Comparison of ENCODE assay signal across 15 cellular contexts in genomic region chr4:71609159-71609558, GRCh38.
DNase-seq lines count a peak whose midpoint lies in the region; ATAC-seq, FAIRE-seq and TF ChIP-seq lines count a peak whose summit lies in the region.
"Had no signal": no experiment of that assay in that cellular context is flagged by ENCODE, and none has a peak within 500 bp of the region (broad histone marks: within the 10 kb centered on the region; RNA-seq: fewer than 3 reads in every experiment).

No MANE protein-coding gene starts in this region.

- H3K27ac ChIP-seq in A549, result peak overlapping the region; percentile 77 to 90
- H3K27ac ChIP-seq: SJSA1 had no signal

- no peak overlapping the region for H3K4me3 Mint-ChIP-seq in activated naive CD4-positive, alpha-beta T cell treated with anti-CD3 and anti-CD28 coated beads for 36 hours

- POLR2A ChIA-PET in A549 (lab: Yijun Ruan, JAX), result no interaction called here

- no peak for TF ChIP-seq RAD21 in A549 (conservative IDR thresholded peaks at IDR 0.05 in 1 of 2, IDR thresholded peaks at IDR 0.05 in 1 of 2)

- H3K4me2 ChIP-seq in A549, result peak overlapping the region; percentile 74

- H3K27me3 Mint-ChIP-seq in activated naive CD4-positive, alpha-beta T cell treated with anti-CD3 and anti-CD28 coated beads for 36 hours (ENCODE audit: low read depth), result peaks cover 4% of the 10 kb centered on the region

- H3K4me1 Mint-ChIP-seq in activated naive CD4-positive, alpha-beta T cell treated with anti-CD3 and anti-CD28 coated beads for 36 hours (ENCODE audit: low read depth), result no peaks in the 10 kb centered on the region

- H3K4me1 ChIP-seq in A549, result peaks cover 37% of the 10 kb centered on the region
- H3K4me1 ChIP-seq: SJSA1 had no signal

- CTCF ChIA-PET in A549 (lab: Yijun Ruan, JAX), result no interaction called here
- CTCF ChIA-PET in activated naive CD4-positive, alpha-beta T cell treated with anti-CD3 and anti-CD28 coated beads for 36 hours (lab: Charles Lee), result no interaction called here

- FAIRE-seq in A549 (lab: Jason Lieb, UNC), result no peak
- FAIRE-seq: H1 had no signal

- intact Hi-C loops in activated naive CD4-positive, alpha-beta T cell treated with anti-CD3 and anti-CD28 coated beads for 36 hours (cut with micrococcal nuclease), result no loop called here

- H3K36me3 Mint-ChIP-seq in activated naive CD4-positive, alpha-beta T cell treated with anti-CD3 and anti-CD28 coated beads for 36 hours (ENCODE audit: low read depth), result no peaks in the 10 kb centered on the region

- no peak overlapping the region for H3K27ac Mint-ChIP-seq in activated naive CD4-positive, alpha-beta T cell treated with anti-CD3 and anti-CD28 coated beads for 36 hours

- no peak for TF ChIP-seq EP300 in A549 (IDR thresholded peaks at IDR 0.05)

- no peak for TF ChIP-seq POLR2A in A549 (IDR thresholded peaks at IDR 0.05; ENCODE audit: low read length)

- no peak for ATAC-seq in A549
- no peak for ATAC-seq in HG03442 (IDR thresholded peaks at IDR 0.05; ENCODE audit: unreplicated experiment)
- no peak for ATAC-seq in GM21381 (IDR thresholded peaks at IDR 0.05; ENCODE audit: unreplicated experiment)

- 45% methylated on average over 4 of the region's 4 CpGs for WGBS in A549 (ENCODE audit: missing lambda C conversion rate)

- peaks cover 4% of the 10 kb centered on the region; the same call in 1 of the 3 replicates for H3K9me3 ChIP-seq in A549
- H3K9me3 ChIP-seq: SJSA1 had no signal

- H3K9me3 Mint-ChIP-seq in activated naive CD4-positive, alpha-beta T cell treated with anti-CD3 and anti-CD28 coated beads for 36 hours, result peaks cover 4% of the 10 kb centered on the region

- TF ChIP-seq CTCF in A549 (IDR thresholded peaks at IDR 0.05) (no peak), fibroblast of pulmonary artery (IDR thresholded peaks at IDR 0.05; ENCODE audit: low read length, missing control alignments) (no peak), foreskin fibroblast (IDR thresholded peaks at IDR 0.05; ENCODE audit: low read depth, low read length) (no peak)

- DNase-seq in A549 (ENCODE audit: low read depth in 1 of 2, low spot score in 1 of 2) (no peak), HCEC 1CT (peak; percentile 1), amniotic epithelial cell (ENCODE audit: low read depth) (peak; percentile 32), fibroblast of pulmonary artery (ENCODE audit: low read depth) (peak; percentile 21), foreskin fibroblast (no peak)
- DNase-seq in activated naive CD4-positive, alpha-beta T cell treated with anti-CD3 and anti-CD28 coated beads for 36 hours, result no peak
- DNase-seq: AML-193, GDM1, NCI-H1436 treated with DMSO at 0.1 percent for 48 hours, NCI-H2081, NCI-H524 had no signal

- H3K4me3 ChIP-seq in A549 (no peak overlapping the region), fibroblast of pulmonary artery (replicated peaks; ENCODE audit: low read depth, low read length) (no peak overlapping the region), foreskin fibroblast (ENCODE audit: low read depth in 1 of 2, low read length in 2 of 2) (no peak overlapping the region)
- H3K4me3 ChIP-seq: SJSA1 had no signal

TF ChIP-seq in A549, 52 proteins besides CTCF, POLR2A, EP300 and RAD21:
- TF ChIP-seq CEBPB (IDR thresholded peaks at IDR 0.05), result peak; percentile 7 to 79; a peak in 2 of 4 replicates
- no peak for TF ChIP-seq BCL3 (IDR thresholded peaks at IDR 0.05)
- no peak for TF ChIP-seq ZC3H11A (IDR thresholded peaks at IDR 0.05)
- TF ChIP-seq SREBF2 (IDR thresholded peaks at IDR 0.05), result no peak
- TF ChIP-seq FOSL2 (IDR thresholded peaks at IDR 0.05), result no peak
- peak; percentile 22; the same call in 1 of the 2 replicates for TF ChIP-seq FOSL2 (CRISPR knock-in tag; IDR thresholded peaks at IDR 0.05)

Comparison
In these comparisons a context has a peak if more than half of its experiments do, and no peak if none do; other contexts are left out.
1. DNase-seq: peak in HCEC 1CT (single experiment), amniotic epithelial cell (single experiment) and fibroblast of pulmonary artery (single experiment); none in A549 (0 of 2), activated naive CD4-positive, alpha-beta T cell treated with anti-CD3 and anti-CD28 coated beads for 36 hours (single experiment) and foreskin fibroblast (0 of 2).